Comparison of ENCODE assay signal across 11 cellular contexts in genomic region chr2:26355038-26355995, GRCh38. TPM values are rescaled to one million over a fixed set of nuclear protein-coding genes. Genes with fewer than 3 reads are reported as not detected.
DNase-seq lines count a peak whose midpoint lies in the region; ATAC-seq lines count a peak whose summit lies in the region.
"Had no signal": no experiment of that assay in that cellular context is flagged by ENCODE, and none has a peak within 500 bp of the region (broad histone marks: within the 10 kb centered on the region; RNA-seq: fewer than 3 reads in every experiment).

No MANE protein-coding gene starts in this region.

- 37% methylated on average over 5 of the region's 9 CpGs for WGBS in mesenchymal stem cell

- peaks cover 0 to 4% of the 10 kb centered on the region in 2 experiments for H3K36me3 ChIP-seq in mesenchymal stem cell (ENCODE audit: control insufficient read depth in 1 of 2, insufficient read depth in 2 of 2, low read depth in 1 of 2, low read length in 2 of 2)

- H3K14ac ChIP-seq in mesenchymal stem cell (ENCODE audit: low read length in 2 of 2) = no peak overlapping the region

- peak overlapping the region; percentile 39 for H3K27ac ChIP-seq in mesenchymal stem cell (ENCODE audit: low read length, poor library complexity, severe bottlenecking)

- no peak overlapping the region for H2BK15ac ChIP-seq in mesenchymal stem cell (ENCODE audit: low read depth, poor library complexity, severe bottlenecking)

- H2BK120ac ChIP-seq in mesenchymal stem cell (ENCODE audit: low read depth, low read length) = no peak overlapping the region

- H3K4me3 Mint-ChIP-seq in activated T-helper 17 cell treated with anti-CD3 and anti-CD28 coated beads, Interleukin-2, amount 50 U/mL, for 72 hours = peak overlapping the region; percentile 26
- H3K4me3 Mint-ChIP-seq: naive B cell had no signal

- no peaks in the 10 kb centered on the region for H3K9me3 ChIP-seq in mesenchymal stem cell (ENCODE audit: control insufficient read depth, low read length)

- H3K27me3 ChIP-seq in mesenchymal stem cell (ENCODE audit: control insufficient read depth in 1 of 2, insufficient read depth in 1 of 2, low read length in 2 of 2) = no peaks in the 10 kb centered on the region

- no peak overlapping the region for H4K91ac ChIP-seq in mesenchymal stem cell (ENCODE audit: low read length)

- peaks cover 5% of the 10 kb centered on the region for H3K4me1 ChIP-seq in mesenchymal stem cell (ENCODE audit: control insufficient read depth, insufficient read depth, low read depth, low read length)

- no peaks in the 10 kb centered on the region for H3K27me3 Mint-ChIP-seq in activated T-helper 17 cell treated with anti-CD3 and anti-CD28 coated beads, Interleukin-2, amount 50 U/mL, for 72 hours
- H3K27me3 Mint-ChIP-seq: brain, naive B cell had no signal

- peaks cover 44% of the 10 kb centered on the region for H3K4me1 Mint-ChIP-seq in activated T-helper 17 cell treated with anti-CD3 and anti-CD28 coated beads, Interleukin-2, amount 50 U/mL, for 72 hours

- H3K4me2 ChIP-seq in mesenchymal stem cell (ENCODE audit: low read length, poor library complexity, severe bottlenecking) = peak overlapping the region; percentile 33

- no peak overlapping the region for H2AFZ ChIP-seq in mesenchymal stem cell (ENCODE audit: low read depth, low read length)

- no peak overlapping the region for H2BK12ac ChIP-seq in mesenchymal stem cell (ENCODE audit: low read length in 2 of 2)

- H2AK5ac ChIP-seq in mesenchymal stem cell (ENCODE audit: low read length, severe bottlenecking) = no peak overlapping the region

- no peak overlapping the region for H3K23ac ChIP-seq in mesenchymal stem cell (ENCODE audit: low read length in 2 of 2)

- peak; percentile 66 for ATAC-seq in activated T-helper 17 cell treated with anti-CD3 and anti-CD28 coated beads, Interleukin-2, amount 50 U/mL, for 72 hours (replicated peaks)
- no peak for ATAC-seq in HG02970 (IDR thresholded peaks at IDR 0.05; ENCODE audit: low FRiP score, unreplicated experiment)

- no peaks in the 10 kb centered on the region for H3K9me3 Mint-ChIP-seq in activated T-helper 17 cell treated with anti-CD3 and anti-CD28 coated beads, Interleukin-2, amount 50 U/mL, for 72 hours
- H3K9me3 Mint-ChIP-seq: brain, naive B cell had no signal

- peak overlapping the region; percentile 6 for H3K27ac Mint-ChIP-seq in activated T-helper 17 cell treated with anti-CD3 and anti-CD28 coated beads, Interleukin-2, amount 50 U/mL, for 72 hours

- peak overlapping the region in 1 of 2 experiments; percentile 58 for H3K4me3 ChIP-seq in mesenchymal stem cell (ENCODE audit: insufficient read depth in 1 of 2, low read depth in 1 of 2, low read length in 2 of 2)

- H3K79me1 ChIP-seq in mesenchymal stem cell (replicated peaks; ENCODE audit: low read length, poor library complexity, severe bottlenecking) = peaks cover 13% of the 10 kb centered on the region

- DNase-seq in CD1c-positive myeloid dendritic cell (ENCODE audit: extremely low spot score) (peak; percentile 24), HT1080 (ENCODE audit: low read depth) (peak; percentile 92), mesenchymal stem cell (peak; percentile 97), activated gamma-delta T cell (lab: John Stamatoyannopoulos, UW) (no peak)
- DNase-seq in effector CD4-positive, alpha-beta T cell = no peak
- DNase-seq in activated CD4-positive, alpha-beta T cell treated with anti-CD3 and anti-CD28 coated beads, Interleukin-2, amount 50 U/mL, for 48 hours = no peak
- DNase-seq: naive B cell, NCI-H446 had no signal

- H3K36me3 Mint-ChIP-seq in activated T-helper 17 cell treated with anti-CD3 and anti-CD28 coated beads, Interleukin-2, amount 50 U/mL, for 72 hours (ENCODE audit: low read depth) = peaks cover 55% of the 10 kb centered on the region
- H3K36me3 Mint-ChIP-seq: naive B cell had no signal

- no peak overlapping the region for H3K18ac ChIP-seq in mesenchymal stem cell (ENCODE audit: low read depth in 1 of 2, low read length in 2 of 2)

- H4K8ac ChIP-seq in mesenchymal stem cell (ENCODE audit: low read length) = no peak overlapping the region

- H2BK5ac ChIP-seq in mesenchymal stem cell (ENCODE audit: low read depth, low read length, poor library complexity, severe bottlenecking) = no peak overlapping the region

- H3K4ac ChIP-seq in mesenchymal stem cell (ENCODE audit: low read depth in 1 of 2, low read length in 2 of 2) = peak overlapping the region in 1 of 2 experiments; percentile 19

- H3K9ac ChIP-seq in mesenchymal stem cell (ENCODE audit: low read length) = peak overlapping the region; percentile 61

RNA-seq across cellular contexts. Expression of gene ADGRF3, which starts 8.7 kb away (rescaled TPM):
- not detected in 2 replicates for total RNA-seq in HT1080 (2014; rRNA removed; shearing (Covaris generic))
- 0.02 and 0.07 TPM in 2 replicates for polyA plus RNA-seq in HT1080 (2015; cell fraction: cytosol; rRNA removed)
- 0.12 TPM in 1 of 2 replicates, not detected in the other for polyA plus RNA-seq in HT1080 (2015; cell fraction: nucleus; rRNA removed)
- 1 to 10 TPM; 1.4 to 3.0 TPM for total RNA-seq in activated T-helper 17 cell treated with anti-CD3 and anti-CD28 coated beads, Interleukin-2, amount 50 U/mL, for 72 hours
- 0.11 TPM for polyA plus RNA-seq in mesenchymal stem cell (2013, experiment 1 of 2)
- polyA plus RNA-seq in mesenchymal stem cell (2013, experiment 2 of 2) = 0.10 TPM

RNA-seq across cellular contexts. Expression of gene SELENOI, which starts 9.4 kb away (rescaled TPM):
- total RNA-seq in HT1080 (2014; rRNA removed; shearing (Covaris generic)) = 15.5 and 19.0 TPM in 2 replicates
- polyA plus RNA-seq in HT1080 (2015; cell fraction: cytosol; rRNA removed) = 9.8 and 14.1 TPM in 2 replicates
- polyA plus RNA-seq in HT1080 (2015; cell fraction: nucleus; rRNA removed) = 18.9 and 24.9 TPM in 2 replicates
- total RNA-seq in activated T-helper 17 cell treated with anti-CD3 and anti-CD28 coated beads, Interleukin-2, amount 50 U/mL, for 72 hours = 10 to 100 TPM; 21.0 to 44.5 TPM
- 7.7 TPM for polyA plus RNA-seq in mesenchymal stem cell (2013, experiment 1 of 2)
- polyA plus RNA-seq in mesenchymal stem cell (2013, experiment 2 of 2) = 7.8 TPM

RNA-seq across cellular contexts. Expression of gene DRC1, which starts 46.4 kb away (rescaled TPM):
- total RNA-seq in HT1080 (2014; rRNA removed; shearing (Covaris generic)) = not detected in 2 replicates
- polyA plus RNA-seq in HT1080 (2015; cell fraction: cytosol; rRNA removed) = not detected in 2 replicates
- polyA plus RNA-seq in HT1080 (2015; cell fraction: nucleus; rRNA removed) = not detected in 2 replicates
- not detected for total RNA-seq in activated T-helper 17 cell treated with anti-CD3 and anti-CD28 coated beads, Interleukin-2, amount 50 U/mL, for 72 hours
- polyA plus RNA-seq in mesenchymal stem cell (2013, experiment 1 of 2) = 0.22 TPM
- polyA plus RNA-seq in mesenchymal stem cell (2013, experiment 2 of 2) = 0.21 TPM

Comparison
In these comparisons a context has a peak if more than half of its experiments do, and no peak if none do; other contexts are left out.
1. DNase-seq: peak in CD1c-positive myeloid dendritic cell (single experiment), HT1080 (single experiment) and mesenchymal stem cell (single experiment); none in activated gamma-delta T cell (single experiment), effector CD4-positive, alpha-beta T cell (single experiment) and activated CD4-positive, alpha-beta T cell treated with anti-CD3 and anti-CD28 coated beads, Interleukin-2, amount 50 U/mL, for 48 hours (0 of 2).